19 cellular contexts compared by ENCODE assay signal in the genomic region with DNA sequence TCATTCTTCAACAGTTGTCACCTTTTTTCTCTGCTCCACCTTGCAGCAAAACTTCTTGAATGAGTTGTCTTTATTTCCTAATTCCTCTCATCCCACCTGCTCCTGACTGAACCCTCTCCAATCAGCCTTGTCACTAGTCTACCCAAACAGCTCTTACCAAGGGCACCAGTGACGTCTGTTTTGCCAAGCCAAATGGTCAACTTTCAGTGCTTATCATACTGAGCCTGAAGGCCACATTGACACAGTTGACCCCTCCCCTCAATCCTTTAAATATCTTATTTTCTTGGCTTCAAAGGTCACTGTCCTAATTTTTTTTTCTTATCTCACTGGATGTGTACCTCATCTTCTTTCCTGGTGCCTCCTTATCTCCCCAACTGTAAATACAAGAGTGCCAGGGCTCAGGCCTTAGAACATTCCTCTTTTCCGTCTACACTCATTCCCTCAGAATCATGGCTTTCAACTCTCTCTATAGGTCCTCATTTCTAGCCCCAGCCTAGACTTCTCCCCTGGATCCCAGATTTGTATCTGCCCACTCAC. TPM values are rescaled to one million over a fixed set of nuclear protein-coding genes. Genes with fewer than 3 reads are reported as not detected.
"Had no signal": no experiment of that assay in that cellular context is flagged by ENCODE, and none has a peak within 500 bp of the region (broad histone marks: within the 10 kb centered on the region; RNA-seq: fewer than 3 reads in every experiment).

No MANE protein-coding gene starts in this region.

- H3K4me3 ChIP-seq: mucosa of descending colon, right lobe of liver, tibial nerve had no signal

- H3K4me1 Mint-ChIP-seq: central memory CD8-positive, alpha-beta T cell had no signal

- H3K27me3 Mint-ChIP-seq: activated naive CD8-positive, alpha-beta T cell treated with anti-CD3 and anti-CD28 coated beads, Interleukin-2, amount 50 U/mL, for 24 hours; central memory CD8-positive, alpha-beta T cell; progenitor cell of endocrine pancreas had no signal

- H3K9me3 Mint-ChIP-seq: activated B cell treated with CpG ODN at 0.5 μM for 24 hours; activated naive CD8-positive, alpha-beta T cell treated with anti-CD3 and anti-CD28 coated beads, Interleukin-2, amount 50 U/mL, for 24 hours; activated T-helper 1 cell treated with anti-CD3 and anti-CD28 coated beads, Interleukin-12 subunit alpha, Interleukin-12 subunit beta, Interleukin-2, Interleukin-4 antibody, amounts not matched to agents 30 ng/mL and 10 ng/mL and 1 ng/mL, durations not matched to agents 14 hours and 24 hours and 36 hours; central memory CD8-positive, alpha-beta T cell; natural killer cell treated with Interleukin-12 subunit alpha and Interleukin-12 subunit beta and Interleukin-15 and Interleukin-18, amount 100 ng/mL, for 72 hours had no signal

- DNase-seq: activated B cell treated with CpG ODN at 0.5 μM for 24 hours; activated CD4-positive, alpha-beta T cell treated with anti-CD3 and anti-CD28 coated beads, Interleukin-2, amount 50 U/mL, for 1 hour; activated gamma-delta T cell; activated naive CD4-positive, alpha-beta T cell treated with anti-CD3 and anti-CD28 coated beads, Interleukin-2, amount 50 U/mL, for 16 hours; activated naive CD8-positive, alpha-beta T cell treated with anti-CD3 and anti-CD28 coated beads, Interleukin-2, amount 50 U/mL, for 24 hours; effector CD4-positive, alpha-beta T cell; left ventricle myocardium superior; mucosa of descending colon; right lobe of liver; stimulated activated CD4-positive, alpha-beta T cell treated with anti-CD3 and anti-CD28 coated beads, Interleukin-2, amount 100 ng/mL, for 48 hours; stimulated activated naive CD4-positive, alpha-beta T cell treated with Interleukin-2 at 50 U/mL for 16 hours; T-helper 1 cell had no signal

- ATAC-seq: activated naive CD8-positive, alpha-beta T cell treated with anti-CD3 and anti-CD28 coated beads, Interleukin-2, amount 50 U/mL, for 24 hours; left ventricle myocardium superior; mucosa of descending colon; natural killer cell treated with Interleukin-12 subunit alpha and Interleukin-12 subunit beta and Interleukin-15 and Interleukin-18, amount 100 ng/mL, for 72 hours had no signal

- H3K4me3 Mint-ChIP-seq: activated B cell treated with CpG ODN at 0.5 μM for 24 hours; activated naive CD8-positive, alpha-beta T cell treated with anti-CD3 and anti-CD28 coated beads, Interleukin-2, amount 50 U/mL, for 24 hours; activated T-helper 1 cell treated with anti-CD3 and anti-CD28 coated beads, Interleukin-12 subunit alpha, Interleukin-12 subunit beta, Interleukin-2, Interleukin-4 antibody, amounts not matched to agents 30 ng/mL and 10 ng/mL and 1 ng/mL, durations not matched to agents 14 hours and 24 hours and 36 hours; central memory CD8-positive, alpha-beta T cell; natural killer cell treated with Interleukin-12 subunit alpha and Interleukin-12 subunit beta and Interleukin-15 and Interleukin-18, amount 100 ng/mL, for 72 hours had no signal

- H3K27ac ChIP-seq: epithelial cell of prostate, right lobe of liver, tibial nerve had no signal

- H3K36me3 ChIP-seq: right lobe of liver, tibial nerve had no signal

- H3K36me3 Mint-ChIP-seq: natural killer cell treated with Interleukin-12 subunit alpha and Interleukin-12 subunit beta and Interleukin-15 and Interleukin-18, amount 100 ng/mL, for 72 hours had no signal

- H3K27ac Mint-ChIP-seq: activated B cell treated with CpG ODN at 0.5 μM for 24 hours; activated naive CD8-positive, alpha-beta T cell treated with anti-CD3 and anti-CD28 coated beads, Interleukin-2, amount 50 U/mL, for 24 hours; activated T-helper 1 cell treated with anti-CD3 and anti-CD28 coated beads, Interleukin-12 subunit alpha, Interleukin-12 subunit beta, Interleukin-2, Interleukin-4 antibody, amounts not matched to agents 30 ng/mL and 10 ng/mL and 1 ng/mL, durations not matched to agents 14 hours and 24 hours and 36 hours; natural killer cell treated with Interleukin-12 subunit alpha and Interleukin-12 subunit beta and Interleukin-15 and Interleukin-18, amount 100 ng/mL, for 72 hours; progenitor cell of endocrine pancreas had no signal

- H3K4me1 ChIP-seq: tibial nerve had no signal

- H3K27me3 ChIP-seq: right lobe of liver, tibial nerve had no signal

- H3K9me3 ChIP-seq: mucosa of descending colon, right lobe of liver, tibial nerve had no signal

RNA-seq across cellular contexts. Expression of gene CMTM8, which starts 43.2 kb away (rescaled TPM):
- total RNA-seq: skeletal muscle tissue had no signal
